In the genomic region with DNA sequence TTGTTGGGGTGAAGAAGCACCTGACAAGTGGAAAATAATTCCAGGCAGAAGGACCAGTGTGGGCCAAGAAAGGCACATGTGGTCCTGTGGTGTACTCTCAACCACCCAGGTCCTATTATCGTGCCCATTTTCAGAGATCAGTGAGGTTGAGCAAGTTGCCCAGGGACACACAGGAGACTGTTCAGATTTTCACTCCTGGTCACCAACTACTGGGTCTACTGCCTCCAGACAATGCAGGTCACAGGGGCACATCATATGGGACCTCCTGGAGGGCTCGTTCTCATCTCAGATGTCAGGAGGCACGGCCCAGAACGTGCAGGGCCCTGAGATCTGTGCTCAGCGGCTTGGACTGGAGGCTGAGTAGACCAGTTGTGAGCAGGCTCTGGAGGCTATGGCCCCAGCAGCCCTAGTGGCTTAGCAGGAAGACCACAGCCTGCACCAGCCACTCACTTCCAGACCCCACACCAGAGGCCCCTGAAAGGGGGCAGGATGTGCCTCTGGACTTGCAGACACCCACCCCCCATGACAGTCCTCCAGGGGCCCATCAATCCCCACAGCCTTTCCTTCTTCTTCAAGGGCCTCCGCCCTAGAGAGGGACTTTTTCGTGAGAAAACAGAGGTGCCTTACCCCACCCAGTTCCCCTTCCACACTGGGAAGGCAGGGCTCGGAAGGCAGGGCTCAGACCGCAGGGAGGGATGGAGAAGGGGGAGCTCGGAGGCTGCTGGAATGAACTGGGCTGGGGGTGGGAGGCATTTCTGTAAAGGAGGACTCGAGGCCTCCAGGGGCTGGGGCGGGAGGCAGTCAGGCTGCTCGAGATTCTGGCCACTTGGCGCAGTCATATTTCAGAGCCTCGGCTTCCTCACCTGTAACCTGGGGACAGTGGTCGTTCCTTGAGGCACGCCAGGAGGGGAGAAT, we compare ENCODE assay signal across 1 cellular context.
TF ChIP-seq lines count a peak whose summit lies in the region.

No MANE protein-coding gene starts in this region.

TF ChIP-seq in liver, 16 proteins besides CTCF, POLR2A, EP300 and RAD21:
- TF ChIP-seq EGR1 (IDR thresholded peaks at IDR 0.05; ENCODE audit: low read depth in 2 of 2) (no peak), YY1 (IDR thresholded peaks at IDR 0.05) (no peak), SP1 (IDR thresholded peaks at IDR 0.05) (no peak), JUND (IDR thresholded peaks at IDR 0.05) (no peak), TAF1 (conservative IDR thresholded peaks at IDR 0.05) (no peak), FOXA2 (IDR thresholded peaks at IDR 0.05) (no peak), HNF4G (IDR thresholded peaks at IDR 0.05) (no peak)
